ENCODE assay signal across 18 cellular contexts in genomic region chr17:63395075-63395815, GRCh38. TPM values are rescaled to one million over a fixed set of nuclear protein-coding genes. Genes with fewer than 3 reads are reported as not detected.
DNase-seq lines count a peak whose midpoint lies in the region; ATAC-seq, FAIRE-seq and TF ChIP-seq lines count a peak whose summit lies in the region.
"Had no signal": no experiment of that assay in that cellular context is flagged by ENCODE, and none has a peak within 500 bp of the region (broad histone marks: within the 10 kb centered on the region; RNA-seq: fewer than 3 reads in every experiment).

No MANE protein-coding gene starts in this region.

- no peaks in the 10 kb centered on the region for H3K4me1 Mint-ChIP-seq in astrocyte (ENCODE audit: low read depth, unreplicated experiment)
- H3K4me1 Mint-ChIP-seq: CD8-positive, alpha-beta memory T cell had no signal

- intact Hi-C loops in Right ventricle myocardium superior (cut with DNase I), result no loop called here

- no peak overlapping the region for H3K27ac Mint-ChIP-seq in astrocyte (ENCODE audit: unreplicated experiment)
- H3K27ac Mint-ChIP-seq: CD8-positive, alpha-beta memory T cell; neural progenitor cell had no signal

- TF ChIP-seq CTCF in astrocyte (IDR thresholded peaks at IDR 0.05; ENCODE audit: insufficient read depth, low read depth, low read length), result no peak

- DNase-seq in GM04504 (ENCODE audit: low read depth), result peak; percentile 58
- peak; percentile 89 for DNase-seq in astrocyte (ENCODE audit: low read depth)
- no peak for DNase-seq in Right ventricle myocardium superior
- DNase-seq in NAMALWA (ENCODE audit: low spot score), result no peak
- DNase-seq: activated CD4-positive, CD25-positive, alpha-beta regulatory T cell; adrenal gland; CD8-positive, alpha-beta memory T cell; NCI-H1092; NCI-H446; sigmoid colon; T-helper 1 cell had no signal

- H3K36me3 Mint-ChIP-seq in astrocyte (ENCODE audit: low read depth, unreplicated experiment), result peaks cover 11% of the 10 kb centered on the region

- peaks cover 8% of the 10 kb centered on the region for H4K20me1 ChIP-seq in astrocyte (ENCODE audit: insufficient read depth, low read length)

- H3K9me3 Mint-ChIP-seq in astrocyte (ENCODE audit: unreplicated experiment), result no peaks in the 10 kb centered on the region
- H3K9me3 Mint-ChIP-seq: CD8-positive, alpha-beta memory T cell; neural progenitor cell had no signal

- ATAC-seq in Right ventricle myocardium superior (ENCODE audit: poor library complexity) (peak; percentile 66), GM21786 (IDR thresholded peaks at IDR 0.05; ENCODE audit: unreplicated experiment) (no peak), HG02678 (IDR thresholded peaks at IDR 0.05; ENCODE audit: unreplicated experiment) (no peak), GM19452 (IDR thresholded peaks at IDR 0.05; ENCODE audit: unreplicated experiment) (no peak)
- ATAC-seq: left lobe of liver had no signal

- H3K4me2 ChIP-seq in astrocyte (ENCODE audit: low read length) (peak overlapping the region; percentile 57), skeletal muscle satellite cell (ENCODE audit: low read length) (peak overlapping the region; percentile 70)
- H3K4me2 ChIP-seq: neural progenitor cell had no signal

- FAIRE-seq in astrocyte (lab: Jason Lieb, UNC), result peak; percentile 13

- H3K27me3 Mint-ChIP-seq in astrocyte (ENCODE audit: low read depth, unreplicated experiment), result no peaks in the 10 kb centered on the region
- H3K27me3 Mint-ChIP-seq: CD8-positive, alpha-beta memory T cell had no signal

- no peak overlapping the region for H3K4me3 Mint-ChIP-seq in astrocyte (ENCODE audit: unreplicated experiment)
- H3K4me3 Mint-ChIP-seq: CD8-positive, alpha-beta memory T cell; neural progenitor cell had no signal

- H3K27me3 ChIP-seq in astrocyte (ENCODE audit: insufficient read depth, low read length) (no peaks in the 10 kb centered on the region), skeletal muscle satellite cell (ENCODE audit: control insufficient read depth, insufficient read depth, low read length) (no peaks in the 10 kb centered on the region)
- H3K27me3 ChIP-seq: adrenal gland, neural progenitor cell, sigmoid colon had no signal

- H3K9me3 ChIP-seq in astrocyte (ENCODE audit: insufficient read depth, low read depth, low read length), result no peaks in the 10 kb centered on the region
- no peaks in the 10 kb centered on the region for H3K9me3 ChIP-seq in skeletal muscle satellite cell (replicated peaks; ENCODE audit: low read length)
- H3K9me3 ChIP-seq: adrenal gland, sigmoid colon had no signal

- H3K27ac ChIP-seq in astrocyte (ENCODE audit: low read depth, low read length), result peak overlapping the region; percentile 54
- H3K27ac ChIP-seq: neural progenitor cell had no signal

- no peak overlapping the region for H3K4me3 ChIP-seq in astrocyte (ENCODE audit: insufficient read depth, low read depth, low read length)
- H3K4me3 ChIP-seq in skeletal muscle satellite cell (ENCODE audit: low read length), result peak overlapping the region; percentile 27
- H3K4me3 ChIP-seq: adrenal gland, neural progenitor cell, sigmoid colon had no signal

- H3K4me1 ChIP-seq in astrocyte (ENCODE audit: insufficient read depth, low read length) (peaks cover 24% of the 10 kb centered on the region), skeletal muscle satellite cell (ENCODE audit: control insufficient read depth, insufficient read depth, low read length) (peaks cover 49% of the 10 kb centered on the region)

- no peaks in the 10 kb centered on the region for H3K79me2 ChIP-seq in astrocyte (ENCODE audit: insufficient read depth, low read length)

- H3K9ac ChIP-seq in astrocyte (ENCODE audit: low read length) (no peak overlapping the region), skeletal muscle satellite cell (ENCODE audit: low read depth, low read length) (peak overlapping the region; percentile 38)
- H3K9ac ChIP-seq: neural progenitor cell had no signal

- H3K36me3 ChIP-seq in astrocyte (ENCODE audit: insufficient read depth, low read length), result peaks cover 14% of the 10 kb centered on the region
- H3K36me3 ChIP-seq in skeletal muscle satellite cell (ENCODE audit: insufficient read depth, low read length), result peaks cover 36% of the 10 kb centered on the region
- H3K36me3 ChIP-seq: adrenal gland, neural progenitor cell had no signal

- no peak overlapping the region for H2AFZ ChIP-seq in astrocyte (ENCODE audit: low read depth, low read length)
- H2AFZ ChIP-seq: neural progenitor cell had no signal

RNA-seq across cellular contexts. Expression of gene CYB561, which starts 50.9 kb away (rescaled TPM):
- total RNA-seq in astrocyte, result 8.1 and 8.3 TPM in 2 replicates
- total RNA-seq in Right ventricle myocardium superior, result 18.9 TPM
- total RNA-seq in skeletal muscle satellite cell (2012; rRNA removed), result 38.4 and 40.8 TPM in 2 replicates
- total RNA-seq: OCI-LY7 had no signal

Comparison
In these comparisons a context has a peak if more than half of its experiments do, and no peak if none do; other contexts are left out.
1. DNase-seq: peak in GM04504 (single experiment) and astrocyte (single experiment); none in Right ventricle myocardium superior (single experiment) and NAMALWA (single experiment).